1 cellular context compared by ENCODE assay signal in the genomic region with DNA sequence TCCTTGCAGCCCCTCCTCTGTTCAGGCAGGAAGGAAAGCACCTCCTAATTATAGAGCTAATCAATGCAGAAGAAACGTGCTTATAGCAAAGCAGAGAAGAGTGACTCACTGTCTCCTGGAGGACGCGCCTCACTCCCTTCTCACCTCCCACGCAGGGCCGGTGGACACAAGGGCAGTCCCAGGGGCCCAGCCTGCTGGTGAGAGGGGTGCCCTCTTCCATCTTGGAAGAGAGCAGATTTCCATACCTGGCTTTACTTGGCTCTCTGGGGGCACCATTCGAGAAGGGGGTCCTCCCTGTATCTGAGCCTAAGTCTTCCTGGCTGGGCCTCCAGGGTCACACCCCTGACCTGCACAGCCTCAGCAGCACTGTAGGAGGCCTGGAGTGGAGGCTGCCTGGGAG.
TF ChIP-seq lines count a peak whose summit lies in the region.

No MANE protein-coding gene starts in this region.

TF ChIP-seq in K562, 482 proteins besides CTCF, POLR2A, EP300 and RAD21 (continued from another document):
- TF ChIP-seq, protein P1, sequence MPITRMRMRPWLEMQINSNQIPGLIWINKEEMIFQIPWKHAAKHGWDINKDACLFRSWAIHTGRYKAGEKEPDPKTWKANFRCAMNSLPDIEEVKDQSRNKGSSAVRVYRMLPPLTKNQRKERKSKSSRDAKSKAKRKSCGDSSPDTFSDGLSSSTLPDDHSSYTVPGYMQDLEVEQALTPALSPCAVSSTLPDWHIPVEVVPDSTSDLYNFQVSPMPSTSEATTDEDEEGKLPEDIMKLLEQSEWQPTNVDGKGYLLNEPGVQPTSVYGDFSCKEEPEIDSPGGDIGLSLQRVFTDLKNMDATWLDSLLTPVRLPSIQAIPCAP (CRISPR knock-in tag; IDR thresholded peaks at IDR 0.05; ENCODE audit: borderline replicate concordance), result no peak
- TF ChIP-seq FOSL1 (tag; conservative IDR thresholded peaks at IDR 0.05), result peak; percentile 65
- TF ChIP-seq SMARCE1 (IDR thresholded peaks at IDR 0.05), result 0 out of 2 replicates have a peak, but pooled peaks have one; percentile 16
- TF ChIP-seq, protein P2, sequence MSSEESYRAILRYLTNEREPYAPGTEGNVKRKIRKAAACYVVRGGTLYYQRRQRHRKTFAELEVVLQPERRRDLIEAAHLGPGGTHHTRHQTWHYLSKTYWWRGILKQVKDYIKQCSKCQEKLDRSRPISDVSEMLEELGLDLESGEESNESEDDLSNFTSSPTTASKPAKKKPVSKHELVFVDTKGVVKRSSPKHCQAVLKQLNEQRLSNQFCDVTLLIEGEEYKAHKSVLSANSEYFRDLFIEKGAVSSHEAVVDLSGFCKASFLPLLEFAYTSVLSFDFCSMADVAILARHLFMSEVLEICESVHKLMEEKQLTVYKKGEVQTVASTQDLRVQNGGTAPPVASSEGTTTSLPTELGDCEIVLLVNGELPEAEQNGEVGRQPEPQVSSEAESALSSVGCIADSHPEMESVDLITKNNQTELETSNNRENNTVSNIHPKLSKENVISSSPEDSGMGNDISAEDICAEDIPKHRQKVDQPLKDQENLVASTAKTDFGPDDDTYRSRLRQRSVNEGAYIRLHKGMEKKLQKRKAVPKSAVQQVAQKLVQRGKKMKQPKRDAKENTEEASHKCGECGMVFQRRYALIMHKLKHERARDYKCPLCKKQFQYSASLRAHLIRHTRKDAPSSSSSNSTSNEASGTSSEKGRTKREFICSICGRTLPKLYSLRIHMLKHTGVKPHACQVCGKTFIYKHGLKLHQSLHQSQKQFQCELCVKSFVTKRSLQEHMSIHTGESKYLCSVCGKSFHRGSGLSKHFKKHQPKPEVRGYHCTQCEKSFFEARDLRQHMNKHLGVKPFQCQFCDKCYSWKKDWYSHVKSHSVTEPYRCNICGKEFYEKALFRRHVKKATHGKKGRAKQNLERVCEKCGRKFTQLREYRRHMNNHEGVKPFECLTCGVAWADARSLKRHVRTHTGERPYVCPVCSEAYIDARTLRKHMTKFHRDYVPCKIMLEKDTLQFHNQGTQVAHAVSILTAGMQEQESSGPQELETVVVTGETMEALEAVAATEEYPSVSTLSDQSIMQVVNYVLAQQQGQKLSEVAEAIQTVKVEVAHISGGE (CRISPR knock-in tag; IDR thresholded peaks at IDR 0.05), result no peak
- TF ChIP-seq, protein P3, sequence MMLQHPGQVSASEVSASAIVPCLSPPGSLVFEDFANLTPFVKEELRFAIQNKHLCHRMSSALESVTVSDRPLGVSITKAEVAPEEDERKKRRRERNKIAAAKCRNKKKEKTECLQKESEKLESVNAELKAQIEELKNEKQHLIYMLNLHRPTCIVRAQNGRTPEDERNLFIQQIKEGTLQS (IDR thresholded peaks at IDR 0.05), result peak; percentile 44; the same call in 1 of the 2 replicates
- TF ChIP-seq, protein P3 (CRISPR knock-in tag; conservative IDR thresholded peaks at IDR 0.05), result no peak
- no peak for TF ChIP-seq SMC3 (conservative IDR thresholded peaks at IDR 0.05; ENCODE audit: insufficient read depth, low read depth, low read length)
- TF ChIP-seq JUND (IDR thresholded peaks at IDR 0.05; ENCODE audit: borderline replicate concordance, low read depth, low read length), result peak; percentile 69
- TF ChIP-seq JUND (tag; IDR thresholded peaks at IDR 0.05; ENCODE audit: borderline replicate concordance, low read depth, low read length), result peak; percentile 56; the same call in 1 of the 3 replicates
- no peak for TF ChIP-seq MAFK (IDR thresholded peaks at IDR 0.05; ENCODE audit: low read length)
- no peak for TF ChIP-seq SPI1 (IDR thresholded peaks at IDR 0.05; ENCODE audit: borderline replicate concordance, low read depth, low read length)
- no peak for TF ChIP-seq ZKSCAN3 (CRISPR knock-in tag; IDR thresholded peaks at IDR 0.05)
- TF ChIP-seq KLF16 (IDR thresholded peaks at IDR 0.05), result peak; percentile 21; the same call in 1 of the 2 replicates
